In the genomic region with DNA sequence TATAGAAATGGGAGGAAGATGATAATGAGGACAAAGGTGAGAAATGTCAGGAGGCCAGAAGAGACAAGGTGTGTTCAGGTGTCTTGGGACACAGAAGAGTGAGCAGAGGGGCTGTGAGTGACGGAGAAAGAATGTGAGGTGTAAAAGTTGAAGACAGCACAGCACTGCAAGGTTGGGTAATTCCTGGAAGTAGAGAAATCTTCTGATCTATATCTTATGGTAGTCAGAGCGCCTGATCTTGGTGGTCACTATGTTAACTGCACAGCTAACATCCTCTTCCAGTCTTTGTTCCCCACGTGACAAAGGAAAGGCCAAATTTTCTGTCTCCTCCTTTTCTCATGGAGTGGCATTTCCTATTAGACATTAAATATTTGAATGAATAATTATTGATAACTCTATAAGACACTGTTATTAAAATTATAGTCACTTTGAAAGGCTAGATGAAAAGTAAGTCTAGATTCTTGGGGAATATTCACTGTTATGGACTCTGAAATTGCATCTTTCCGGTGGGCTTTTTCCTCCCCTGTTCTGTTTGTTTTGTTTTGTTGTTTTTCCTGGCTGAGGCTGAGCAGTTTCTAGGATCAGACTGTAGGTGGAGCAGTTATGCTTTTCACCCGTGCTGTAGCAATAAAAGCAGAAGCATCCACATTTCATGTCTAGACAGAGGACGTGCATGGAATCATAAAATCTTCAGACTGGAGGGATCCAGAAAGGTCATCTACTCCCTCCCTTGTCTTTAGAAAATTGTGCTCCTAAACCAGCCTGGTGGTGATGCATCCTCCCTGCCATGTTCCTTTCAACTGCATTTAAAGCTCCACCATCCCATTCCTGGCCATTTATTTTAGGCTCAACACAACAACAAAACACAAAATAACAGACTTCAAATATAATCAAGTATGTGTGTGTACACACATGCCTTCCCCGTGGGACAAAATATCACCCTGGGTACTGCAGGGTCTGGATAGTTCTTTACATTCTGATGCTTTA, we compare ENCODE assay signal across 9 cellular contexts. TPM values are rescaled to one million over a fixed set of nuclear protein-coding genes. Genes with fewer than 3 reads are reported as not detected.
DNase-seq lines count a peak whose midpoint lies in the region; ATAC-seq, FAIRE-seq and TF ChIP-seq lines count a peak whose summit lies in the region.
"Had no signal": no experiment of that assay in that cellular context is flagged by ENCODE, and none has a peak within 500 bp of the region (broad histone marks: within the 10 kb centered on the region; RNA-seq: fewer than 3 reads in every experiment).

No MANE protein-coding gene starts in this region.

- H3K36me3 ChIP-seq in WERI-Rb-1, result no peaks in the 10 kb centered on the region
- no peaks in the 10 kb centered on the region for H3K36me3 ChIP-seq in gastroesophageal sphincter
- no peaks in the 10 kb centered on the region for H3K36me3 ChIP-seq in pancreas

- no peak overlapping the region for H3K4me3 ChIP-seq in WERI-Rb-1 (ENCODE audit: low read depth, low read length)
- no peak overlapping the region for H3K4me3 ChIP-seq in gastroesophageal sphincter
- no peak overlapping the region for H3K4me3 ChIP-seq in pancreas

- H3K27ac ChIP-seq in WERI-Rb-1 (no peak overlapping the region), gastroesophageal sphincter (no peak overlapping the region), pancreas (no peak overlapping the region)

- peak; percentile 47 for ATAC-seq in GM21515 (IDR thresholded peaks at IDR 0.05; ENCODE audit: unreplicated experiment)
- ATAC-seq in gastroesophageal sphincter, result no peak
- ATAC-seq in pancreas, result peak in 3 of 4 donors; percentile 83

- no peak for TF ChIP-seq POLR2A in gastroesophageal sphincter (IDR thresholded peaks at IDR 0.05)

- whole genome bisulfite sequencing in gastroesophageal sphincter (ENCODE audit: low coverage in 1 of 2), 2 donors, result 25 to 43% methylated on average over 5 to 7 of the region's 7 CpGs
- 17 to 21% methylated on average over 7 of the region's 7 CpGs for WGBS in pancreas, 2 donors

- no peak for DNase-seq in D721Med (ENCODE audit: insufficient read length, low spot score)
- DNase-seq in NCI-H146 treated with DMSO at 0.1 percent for 48 hours (lab: John Stamatoyannopoulos, UW; ENCODE audit: unreplicated experiment), result peak; percentile 72
- DNase-seq in WERI-Rb-1, result peak; percentile 23
- DNase-seq in pancreas, result peak in 1 of 6 donors; percentile 31
- DNase-seq in NCI-H510A treated with DMSO at 0.1 percent for 48 hours (lab: John Stamatoyannopoulos, UW), result no peak
- DNase-seq in stimulated activated CD4-positive, alpha-beta T cell treated with anti-CD3 and anti-CD28 coated beads, Interleukin-12 subunit alpha, Interleukin-12 subunit beta, amount 100 ng/mL, for 4 hours, result no peak

- H3K27me3 ChIP-seq in WERI-Rb-1 (ENCODE audit: insufficient read depth, low read depth, severe bottlenecking), result no peaks in the 10 kb centered on the region
- H3K27me3 ChIP-seq in gastroesophageal sphincter, result no peaks in the 10 kb centered on the region
- H3K27me3 ChIP-seq in pancreas, result no peaks in the 10 kb centered on the region

- H3K9me3 ChIP-seq in WERI-Rb-1 (ENCODE audit: severe bottlenecking) (no peaks in the 10 kb centered on the region), gastroesophageal sphincter (no peaks in the 10 kb centered on the region), pancreas (no peaks in the 10 kb centered on the region)

- TF ChIP-seq CTCF in D721Med (IDR thresholded peaks at IDR 0.05; ENCODE audit: insufficient read depth, missing control alignments) (peak; percentile 84), WERI-Rb-1 (IDR thresholded peaks at IDR 0.05; ENCODE audit: low read depth, low read length) (peak; percentile 79), gastroesophageal sphincter (IDR thresholded peaks at IDR 0.05) (peak; percentile 60 to 81 (median 76)), pancreas (IDR thresholded peaks at IDR 0.05) (peak; percentile 11 to 50 (median 46))

- TF ChIP-seq EP300 in gastroesophageal sphincter (IDR thresholded peaks at IDR 0.05), result no peak

- no peaks in the 10 kb centered on the region for H3K4me1 ChIP-seq in gastroesophageal sphincter
- H3K4me1 ChIP-seq in pancreas, result no peaks in the 10 kb centered on the region

- intact Hi-C loops in pancreas (cut with DNase I), result no loop called here

- FAIRE-seq in D721Med (lab: Jason Lieb, UNC), result peak; percentile 88
- no peak for FAIRE-seq in pancreas (lab: Jason Lieb, UNC)
- FAIRE-seq: TTC549 had no signal

RNA-seq across cellular contexts. Expression of a gene that starts 26.6 kb away (rescaled TPM):
- total RNA-seq in gastroesophageal sphincter (10 to 100 TPM; 23.6 to 38.3 (median 26.2) TPM), pancreas (10 to 100 TPM in 3 of 6 donors, 1 to 10 TPM in 3; 8.3 to 14.2 (median 11.6) TPM)
- 10 to 100 TPM in 1 of 2 donors, 1 to 10 TPM in 1; 7.7 to 18.5 TPM for polyA plus RNA-seq in pancreas

Comparison
In these comparisons a context has a peak if more than half of its experiments do, and no peak if none do; other contexts are left out.
1. DNase-seq: peak in NCI-H146 treated with DMSO at 0.1 percent for 48 hours (single experiment) and WERI-Rb-1 (single experiment); none in D721Med (single experiment), NCI-H510A treated with DMSO at 0.1 percent for 48 hours (single experiment) and stimulated activated CD4-positive, alpha-beta T cell treated with anti-CD3 and anti-CD28 coated beads, Interleukin-12 subunit alpha, Interleukin-12 subunit beta, amount 100 ng/mL, for 4 hours (single experiment).
2. Peak in every context shown above with its lines, with median percentiles within 50 percentile points of each other: CTCF ChIP-seq.